Comparison of ENCODE assay signal across 29 cellular contexts in genomic region chr6:102126488-102126887, GRCh38.
"Had no signal": no experiment of that assay in that cellular context is flagged by ENCODE, and none has a peak within 500 bp of the region (broad histone marks: within the 10 kb centered on the region; RNA-seq: fewer than 3 reads in every experiment).

No MANE protein-coding gene starts in this region.

- H3K4me3 Mint-ChIP-seq: activated B cell treated with CpG ODN at 0.5 μM for 24 hours; activated CD8-positive, alpha-beta T cell treated with anti-CD3 and anti-CD28 coated beads for 36 hours; activated naive CD8-positive, alpha-beta T cell; activated T-cell treated with anti-CD3 and anti-CD28 coated beads, Interleukin-2, amount 50 U/mL, for 4 hours; activated T-helper 17 cell treated with anti-CD3 and anti-CD28 coated beads, Interleukin-2, amount 50 U/mL, for 72 hours; central memory CD8-positive, alpha-beta T cell; dendritic cell treated with granulocyte-macrophage colony-stimulating factor and Interleukin-4, amounts not matched to agents 40 ng/mL and 50 ng/mL, for 4 days; endodermal cell; T-helper 2 cell treated with Interferon-gamma antibody and Interleukin-4, amounts not matched to agents 5 μg/mL and 100 μg/mL, for 36 hours had no signal

- H3K4me1 Mint-ChIP-seq: activated B cell treated with CpG ODN at 0.5 μM for 24 hours; activated T-helper 17 cell treated with anti-CD3 and anti-CD28 coated beads, Interleukin-2, amount 50 U/mL, for 72 hours; central memory CD8-positive, alpha-beta T cell had no signal

- H3K9me3 Mint-ChIP-seq: activated B cell treated with CpG ODN at 0.5 μM for 24 hours; activated CD8-positive, alpha-beta T cell treated with anti-CD3 and anti-CD28 coated beads for 36 hours; activated T-cell treated with anti-CD3 and anti-CD28 coated beads, Interleukin-2, amount 50 U/mL, for 4 hours; central memory CD8-positive, alpha-beta T cell; dendritic cell treated with granulocyte-macrophage colony-stimulating factor and Interleukin-4, amounts not matched to agents 40 ng/mL and 50 ng/mL, for 4 days; endodermal cell had no signal

- H3K4me3 ChIP-seq: coronary artery, dorsolateral prefrontal cortex had no signal

- H3K27me3 Mint-ChIP-seq: activated B cell treated with CpG ODN at 0.5 μM for 24 hours; activated CD8-positive, alpha-beta T cell treated with anti-CD3 and anti-CD28 coated beads for 36 hours; activated naive CD8-positive, alpha-beta T cell; activated T-helper 17 cell treated with anti-CD3 and anti-CD28 coated beads, Interleukin-2, amount 50 U/mL, for 72 hours; central memory CD8-positive, alpha-beta T cell; dendritic cell treated with granulocyte-macrophage colony-stimulating factor and Interleukin-4, amounts not matched to agents 40 ng/mL and 50 ng/mL, for 4 days had no signal

- DNase-seq: activated B cell treated with CpG ODN at 0.5 μM for 24 hours; activated CD4-positive, alpha-beta T cell treated with anti-CD3 and anti-CD28 coated beads for 48 hours; activated CD4-positive, alpha-beta T cell treated with anti-CD3 and anti-CD28 coated beads, Interleukin-2, amount 50 U/mL, for 1 hour; activated CD4-positive, alpha-beta T cell treated with anti-CD3 and anti-CD28 coated beads, Interleukin-2, amount 50 U/mL, for 48 hours; activated CD8-positive, alpha-beta memory T cell treated with anti-CD3 and anti-CD28 coated beads for 24 hours; activated CD8-positive, alpha-beta T cell treated with anti-CD3 and anti-CD28 coated beads for 36 hours; activated effector memory CD4-positive, alpha-beta T cell treated with Interleukin-2 at 50 U/mL for 16 hours; activated gamma-delta T cell treated with Interleukin-2 at 50 U/mL for 16 hours; activated naive CD4-positive, alpha-beta T cell treated with anti-CD3 and anti-CD28 coated beads, Interleukin-2, amount 50 U/mL, for 16 hours; activated naive CD4-positive, alpha-beta T cell treated with Interleukin-2 at 50 U/mL for 16 hours; activated T-cell treated with anti-CD3 and anti-CD28 coated beads, Interleukin-2, amount 50 U/mL, for 4 hours; amniotic stem cell; anterior cingulate cortex; brain microvascular endothelial cell; dorsolateral prefrontal cortex; effector memory CD4-positive, alpha-beta T cell; endodermal cell; foreskin fibroblast; head of caudate nucleus; T1000; WERI-Rb-1 had no signal

- H3K27ac ChIP-seq: brain microvascular endothelial cell, coronary artery, dorsolateral prefrontal cortex, WERI-Rb-1 had no signal

- H3K27me3 ChIP-seq: brain microvascular endothelial cell, dorsolateral prefrontal cortex had no signal

- ATAC-seq: activated CD4-positive, CD25-positive, alpha-beta regulatory T cell treated with anti-CD3 and anti-CD28 coated beads, Interleukin-2, amount 50 U/mL, for 24 hours; activated CD8-positive, alpha-beta T cell treated with anti-CD3 and anti-CD28 coated beads for 36 hours; activated T-cell treated with anti-CD3 and anti-CD28 coated beads, Interleukin-2, amount 50 U/mL, for 4 hours; activated T-helper 17 cell treated with anti-CD3 and anti-CD28 coated beads, Interleukin-2, amount 50 U/mL, for 72 hours; esophagus mucosa had no signal

- H3K27ac Mint-ChIP-seq: activated B cell treated with CpG ODN at 0.5 μM for 24 hours; activated CD8-positive, alpha-beta T cell treated with anti-CD3 and anti-CD28 coated beads for 36 hours; activated naive CD8-positive, alpha-beta T cell; activated T-helper 17 cell treated with anti-CD3 and anti-CD28 coated beads, Interleukin-2, amount 50 U/mL, for 72 hours; dendritic cell treated with granulocyte-macrophage colony-stimulating factor and Interleukin-4, amounts not matched to agents 40 ng/mL and 50 ng/mL, for 4 days; endodermal cell; T-helper 2 cell treated with Interferon-gamma antibody and Interleukin-4, amounts not matched to agents 5 μg/mL and 100 μg/mL, for 36 hours had no signal

- H3K36me3 ChIP-seq: brain microvascular endothelial cell, WERI-Rb-1 had no signal

- H3K36me3 Mint-ChIP-seq: activated naive CD8-positive, alpha-beta T cell had no signal
